Comparison of ENCODE assay signal across 19 cellular contexts in genomic region chr2:236547725-236548124, GRCh38. TPM values are rescaled to one million over a fixed set of nuclear protein-coding genes. Genes with fewer than 3 reads are reported as not detected.
A peak's percentile ranks its signal among the peaks of the same experiment; 100 is the strongest.
DNase-seq lines count a peak whose midpoint lies in the region; ATAC-seq and TF ChIP-seq lines count a peak whose summit lies in the region.
"Had no signal": no experiment of that assay in that cellular context is flagged by ENCODE, and none has a peak within 500 bp of the region (broad histone marks: within the 10 kb centered on the region; RNA-seq: fewer than 3 reads in every experiment).

No MANE protein-coding gene starts in this region.

- H3K4ac ChIP-seq in neuronal stem cell (ENCODE audit: low read length), result no peak overlapping the region

- H3K4me3 Mint-ChIP-seq in stimulated activated naive CD8-positive, alpha-beta T cell treated with anti-CD3 and anti-CD28 coated beads, Interleukin-15, Interleukin-2, amounts not matched to agents 100 ng/mL and 50 ng/mL, for 24 hours, result peak overlapping the region; percentile 35
- peak overlapping the region; percentile 46 for H3K4me3 Mint-ChIP-seq in T-helper 17 cell
- H3K4me3 Mint-ChIP-seq in nephron progenitor cell, result no peak overlapping the region

- no peak overlapping the region for H3K14ac ChIP-seq in neuronal stem cell (ENCODE audit: low read length)

- H2BK15ac ChIP-seq in neuronal stem cell (ENCODE audit: low read length), result no peak overlapping the region

- H3K27me3 ChIP-seq in effector memory CD4-positive, alpha-beta T cell (replicated peaks; ENCODE audit: control insufficient read depth, insufficient read depth, low read length, poor library complexity, severe bottlenecking), result no peaks in the 10 kb centered on the region
- H3K27me3 ChIP-seq in neuronal stem cell (ENCODE audit: control insufficient read depth in 3 of 3, insufficient read depth in 3 of 3, low read depth in 1 of 3, low read length in 3 of 3), result no peaks in the 10 kb centered on the region
- H3K27me3 ChIP-seq: suprapubic skin had no signal

- H2BK5ac ChIP-seq in neuronal stem cell (ENCODE audit: low read length), result no peak overlapping the region

- H3K36me3 ChIP-seq in effector memory CD4-positive, alpha-beta T cell (ENCODE audit: control insufficient read depth, insufficient read depth, low read length), result peaks cover 2% of the 10 kb centered on the region
- no peaks in the 10 kb centered on the region for H3K36me3 ChIP-seq in neuronal stem cell (replicated peaks in 1 of 2; ENCODE audit: control insufficient read depth in 2 of 2, insufficient read depth in 2 of 2, low read length in 2 of 2)
- H3K36me3 ChIP-seq: left ventricle myocardium inferior, suprapubic skin had no signal

- H3K27me3 Mint-ChIP-seq in stimulated activated naive CD8-positive, alpha-beta T cell treated with anti-CD3 and anti-CD28 coated beads, Interleukin-15, Interleukin-2, amounts not matched to agents 100 ng/mL and 50 ng/mL, for 24 hours, result no peaks in the 10 kb centered on the region
- H3K27me3 Mint-ChIP-seq in T-helper 17 cell, result no peaks in the 10 kb centered on the region
- peaks cover 24% of the 10 kb centered on the region for H3K27me3 Mint-ChIP-seq in nephron progenitor cell (ENCODE audit: low read depth, poor library complexity)

- no peak for ATAC-seq in stimulated activated naive CD8-positive, alpha-beta T cell treated with anti-CD3 and anti-CD28 coated beads, Interleukin-15, Interleukin-2, amounts not matched to agents 100 U/mL and 50 U/mL, for 24 hours
- ATAC-seq in T-helper 17 cell, result no peak
- ATAC-seq: HCT116, Right ventricle myocardium inferior had no signal

- no peak overlapping the region for H4K8ac ChIP-seq in neuronal stem cell (ENCODE audit: low read depth, low read length)

- TF ChIP-seq CTCF in nephron progenitor cell (IDR thresholded peaks at IDR 0.05), result no peak

- H3K79me1 ChIP-seq in neuronal stem cell (ENCODE audit: low read depth, low read length), result no peaks in the 10 kb centered on the region

- WGBS in neuronal stem cell (ENCODE audit: extremely low coverage in 2 of 2, insufficient read length in 2 of 2, insufficient replicate concordance in 1 of 2), 2 donors, result no CpG with 5 or more reads among the region's 1 CpG

- peak overlapping the region; percentile 64 for H3K27ac ChIP-seq in effector memory CD4-positive, alpha-beta T cell (ENCODE audit: insufficient read depth, low read length, poor library complexity, severe bottlenecking)
- H3K27ac ChIP-seq in neuronal stem cell (replicated peaks; ENCODE audit: low read length), result no peak overlapping the region
- H3K27ac ChIP-seq: KMS-11, left ventricle myocardium inferior, suprapubic skin had no signal

- H3K36me3 Mint-ChIP-seq in stimulated activated naive CD8-positive, alpha-beta T cell treated with anti-CD3 and anti-CD28 coated beads, Interleukin-15, Interleukin-2, amounts not matched to agents 100 ng/mL and 50 ng/mL, for 24 hours (ENCODE audit: low read depth), result peaks cover 18% of the 10 kb centered on the region
- H3K36me3 Mint-ChIP-seq in T-helper 17 cell (ENCODE audit: low read depth) (peaks cover 6% of the 10 kb centered on the region), nephron progenitor cell (ENCODE audit: low read depth) (peaks cover 4% of the 10 kb centered on the region)

- H3K4me3 ChIP-seq in effector memory CD4-positive, alpha-beta T cell (ENCODE audit: insufficient read depth, low read depth, low read length, poor library complexity, severe bottlenecking), result no peak overlapping the region
- no peak overlapping the region for H3K4me3 ChIP-seq in neuronal stem cell (ENCODE audit: low read length in 2 of 2)
- H3K4me3 ChIP-seq: left ventricle myocardium inferior, suprapubic skin had no signal

- H3K4me1 Mint-ChIP-seq in stimulated activated naive CD8-positive, alpha-beta T cell treated with anti-CD3 and anti-CD28 coated beads, Interleukin-15, Interleukin-2, amounts not matched to agents 100 ng/mL and 50 ng/mL, for 24 hours (ENCODE audit: low read depth), result peaks cover 95% of the 10 kb centered on the region
- H3K4me1 Mint-ChIP-seq in T-helper 17 cell (peaks cover 72% of the 10 kb centered on the region), nephron progenitor cell (peaks cover 30% of the 10 kb centered on the region)

- no peaks in the 10 kb centered on the region for H3K9me3 ChIP-seq in T-helper 17 cell (ENCODE audit: control insufficient read depth, low read length, poor library complexity, severe bottlenecking)
- H3K9me3 ChIP-seq in effector memory CD4-positive, alpha-beta T cell (ENCODE audit: control insufficient read depth, low read length), result no peaks in the 10 kb centered on the region
- H3K9me3 ChIP-seq in neuronal stem cell (replicated peaks in 1 of 2; ENCODE audit: control insufficient read depth in 2 of 2, insufficient read depth in 1 of 2, low read depth in 1 of 2, low read length in 2 of 2), result peaks cover 2 to 8% of the 10 kb centered on the region in 2 donors
- H3K9me3 ChIP-seq: suprapubic skin had no signal

- H2BK120ac ChIP-seq in neuronal stem cell (ENCODE audit: low read depth, low read length), result no peak overlapping the region

- H3K27ac Mint-ChIP-seq in stimulated activated naive CD8-positive, alpha-beta T cell treated with anti-CD3 and anti-CD28 coated beads, Interleukin-15, Interleukin-2, amounts not matched to agents 100 ng/mL and 50 ng/mL, for 24 hours, result peak overlapping the region; percentile 79
- H3K27ac Mint-ChIP-seq in T-helper 17 cell (peak overlapping the region; percentile 94), nephron progenitor cell (no peak overlapping the region)

- H2AFZ ChIP-seq in neuronal stem cell (ENCODE audit: low read length), result no peak overlapping the region

- H3K23ac ChIP-seq in neuronal stem cell (ENCODE audit: low read depth, low read length, poor library complexity), result no peak overlapping the region

- no peak overlapping the region for H3K4me2 ChIP-seq in neuronal stem cell (ENCODE audit: insufficient read depth, low read length, poor library complexity, severe bottlenecking)
- H3K4me2 ChIP-seq: KMS-11 had no signal

- H3K9me3 Mint-ChIP-seq in stimulated activated naive CD8-positive, alpha-beta T cell treated with anti-CD3 and anti-CD28 coated beads, Interleukin-15, Interleukin-2, amounts not matched to agents 100 ng/mL and 50 ng/mL, for 24 hours, result peaks cover 5% of the 10 kb centered on the region
- peaks cover 21% of the 10 kb centered on the region for H3K9me3 Mint-ChIP-seq in nephron progenitor cell

- no peak overlapping the region for H2AK5ac ChIP-seq in neuronal stem cell (ENCODE audit: low read depth, low read length)

- H2BK12ac ChIP-seq in neuronal stem cell (ENCODE audit: low read length), result no peak overlapping the region

- no peak overlapping the region for H3K18ac ChIP-seq in neuronal stem cell (ENCODE audit: low read length)

- H4K91ac ChIP-seq in neuronal stem cell (ENCODE audit: low read depth, low read length, poor library complexity), result no peak overlapping the region

- H3K9ac ChIP-seq in neuronal stem cell (ENCODE audit: low read depth, low read length, poor library complexity), result no peak overlapping the region
- H3K9ac ChIP-seq: KMS-11 had no signal

- H3K4me1 ChIP-seq in effector memory CD4-positive, alpha-beta T cell (ENCODE audit: control insufficient read depth, insufficient read depth, low read length, poor library complexity, severe bottlenecking), result peaks cover 51% of the 10 kb centered on the region
- peaks cover 9 to 19% of the 10 kb centered on the region in 2 donors for H3K4me1 ChIP-seq in neuronal stem cell (ENCODE audit: control insufficient read depth in 2 of 2, insufficient read depth in 1 of 2, low read depth in 1 of 2, low read length in 2 of 2)
- H3K4me1 ChIP-seq: suprapubic skin had no signal

- no peak for DNase-seq in stimulated activated naive CD8-positive, alpha-beta T cell treated with anti-CD3 and anti-CD28 coated beads, Interleukin-15, Interleukin-2, amounts not matched to agents 100 U/mL and 50 U/mL, for 24 hours
- DNase-seq in T-helper 17 cell (no peak), nephron progenitor cell (no peak), NCI-H146 (lab: John Stamatoyannopoulos, UW) (no peak), neuronal stem cell (ENCODE audit: low spot score) (no peak), NCI-H2227 treated with DMSO at 0.1 percent for 48 hours (lab: John Stamatoyannopoulos, UW) (no peak)
- DNase-seq in effector memory CD4-positive, alpha-beta T cell, result no peak
- DNase-seq: anterior cingulate cortex; effector CD8-positive, alpha-beta T cell; left ventricle myocardium inferior; NCI-H1092 treated with DMSO at 0.1 percent for 48 hours; NCI-H524 treated with DMSO at 0.1 percent for 48 hours; posterior cingulate gyrus; stimulated activated CD4-positive, alpha-beta T cell treated with anti-CD3 and anti-CD28 coated beads, Interleukin-4, amount 100 ng/mL, for 1 hour had no signal

RNA-seq across cellular contexts. Expression of gene ACKR3, which starts 21.9 kb away (rescaled TPM):
- 1 to 10 TPM; 1.3 to 2.3 TPM for total RNA-seq in T-helper 17 cell
- 4.4 TPM for polyA plus RNA-seq in neuronal stem cell (2013, experiment 1 of 2)
- polyA plus RNA-seq in neuronal stem cell (2013, experiment 2 of 2), result 4.3 TPM
